Comparison of ENCODE assay signal across 15 cellular contexts in genomic region chr12:106032141-106032925, GRCh38.
A peak's percentile ranks its signal among the peaks of the same experiment; 100 is the strongest.
DNase-seq lines count a peak whose midpoint lies in the region; ATAC-seq, FAIRE-seq and TF ChIP-seq lines count a peak whose summit lies in the region.
"Had no signal": no experiment of that assay in that cellular context is flagged by ENCODE, and none has a peak within 500 bp of the region (broad histone marks: within the 10 kb centered on the region; RNA-seq: fewer than 3 reads in every experiment).

No MANE protein-coding gene starts in this region.

- POLR2A ChIA-PET in Caco-2 (lab: Charles Lee) (no interaction called here), H1 (lab: Charles Lee; ENCODE audit: partially characterized antibody) (interaction anchor here (1.1 kb wide), 1 partner anchor 14 kb away, joined by 3 read pairs; no protein-coding TSS in a partner anchor)

- no peak overlapping the region for H2BK12ac ChIP-seq in H1 (ENCODE audit: low read depth, low read length)

- H3K4me1 ChIP-seq in Caco-2 (peaks cover 28% of the 10 kb centered on the region), H1 (replicated peaks in 1 of 4; ENCODE audit: control insufficient read depth in 3 of 4, insufficient read depth in 4 of 4, low read length in 3 of 4) (peaks cover 0 to 8% (median 3%) of the 10 kb centered on the region in 4 experiments; a peak in 4 of 7 replicates), mesodermal cell (ENCODE audit: control insufficient read depth, insufficient read depth, low read length, poor library complexity, severe bottlenecking) (peaks cover 43% of the 10 kb centered on the region)

- WGBS in H1 (ENCODE audit: extremely low coverage in 1 of 2, insufficient coverage in 1 of 2, insufficient read length in 1 of 2, insufficient replicate concordance in 2 of 2, low coverage in 1 of 2, low lambda C conversion rate in 2 of 2, missing lambda C conversion rate in 1 of 2), 2 experiments: 97% methylated on average over 2 of the region's 2 CpGs; no CpG with 5 or more reads in 1 of the 2 experiments
- 83 to 100% methylated on average over 1 to 2 of the region's 2 CpGs for WGBS in mesodermal cell (ENCODE audit: insufficient coverage in 2 of 2), 2 experiments

- H3K27me3 Mint-ChIP-seq in Caco-2 (ENCODE audit: insufficient read depth, unreplicated experiment) (no peaks in the 10 kb centered on the region), type B pancreatic cell (peaks cover 13% of the 10 kb centered on the region)

- H3K4me3 ChIP-seq in Caco-2 (ENCODE audit: low read depth, low read length) (no peak overlapping the region), H1 (ENCODE audit: extremely low read depth in 1 of 4, insufficient read depth in 2 of 4, low read depth in 3 of 4, low read length in 4 of 4) (no peak overlapping the region), mesodermal cell (ENCODE audit: extremely low read depth, insufficient read depth, low read length, poor library complexity, severe bottlenecking) (no peak overlapping the region)
- H3K4me3 ChIP-seq: heart right ventricle, stomach had no signal

- H3K27ac ChIP-seq in H1 (ENCODE audit: low read depth, low read length) (no peak overlapping the region), mesodermal cell (ENCODE audit: low read depth, low read length, severe bottlenecking) (peak overlapping the region; percentile 74)
- H3K27ac ChIP-seq: heart right ventricle, stomach had no signal

- DNase-seq in Caco-2: peak; percentile 23 to 49
- DNase-seq in M059J (ENCODE audit: low read depth): peak; percentile 49
- DNase-seq in H1 (ENCODE audit: low read depth in 1 of 2, low spot score in 2 of 2): no peak
- no peak for DNase-seq in NCI-H2107 (lab: John Stamatoyannopoulos, UW)
- DNase-seq in type B pancreatic cell (ENCODE audit: extremely low spot score, unreplicated experiment): no peak
- no peak for DNase-seq in cortex of kidney (lab: John Stamatoyannopoulos, UW)
- no peak for DNase-seq in sciatic nerve (ENCODE audit: low spot score)
- DNase-seq: activated CD4-positive, CD25-positive, alpha-beta regulatory T cell; CD4-positive, alpha-beta T cell; effector CD8-positive, alpha-beta T cell; heart right ventricle; Karpas-422; NCI-H2029 treated with DMSO at 0.1 percent for 48 hours; stomach had no signal

- no peak overlapping the region for H2BK5ac ChIP-seq in H1 (ENCODE audit: low read depth, low read length)

- H3K4ac ChIP-seq in H1 (replicated peaks; ENCODE audit: insufficient read length, low read depth, low read length): no peak overlapping the region

- H4K5ac ChIP-seq in H1 (ENCODE audit: insufficient read length, low read depth, low read length): no peak overlapping the region

- H3K27me3 ChIP-seq in Caco-2 (replicated peaks; ENCODE audit: control insufficient read depth, insufficient read depth, low read length): no peaks in the 10 kb centered on the region
- H3K27me3 ChIP-seq in H1 (replicated peaks in 1 of 4; ENCODE audit: control insufficient read depth in 3 of 4, extremely low read depth in 1 of 4, insufficient read depth in 3 of 4, low read length in 3 of 4): no peaks in the 10 kb centered on the region; a peak in 1 of 7 replicates
- H3K27me3 ChIP-seq: heart right ventricle, stomach had no signal

- no peak for ATAC-seq in sciatic nerve

- CTCF ChIA-PET in Caco-2 (lab: Charles Lee): interaction anchor here (1.6 kb wide), 2 partner anchors 104 to 117 kb away, joined by 4 to 8 read pairs; no protein-coding TSS in a partner anchor
- CTCF ChIA-PET in H1 (lab: Charles Lee; ENCODE audit: partially characterized antibody): interaction anchor here (0.6 to 2.1 kb wide), 7 partner anchors 14 to 116 kb away, joined by 3 to 9 read pairs (median 3); no protein-coding TSS in a partner anchor

- no peak overlapping the region for H3K9ac ChIP-seq in H1 (replicated peaks in 1 of 4; ENCODE audit: extremely low read depth in 1 of 4, low read depth in 3 of 4, low read length in 3 of 4)

- H4K91ac ChIP-seq in H1 (replicated peaks; ENCODE audit: insufficient read length, low read length): no peak overlapping the region

- H3K9me3 Mint-ChIP-seq in Caco-2 (ENCODE audit: unreplicated experiment) (no peaks in the 10 kb centered on the region), type B pancreatic cell (no peaks in the 10 kb centered on the region)
- H3K9me3 Mint-ChIP-seq: CD4-positive, alpha-beta T cell had no signal

- no peaks in the 10 kb centered on the region for H4K20me1 ChIP-seq in H1 (replicated peaks in 1 of 2; ENCODE audit: control insufficient read depth in 1 of 2, insufficient read depth in 2 of 2, low read length in 2 of 2)

- no peak overlapping the region for H2AK5ac ChIP-seq in H1 (ENCODE audit: low read depth, low read length)

- no peak overlapping the region for H2AFZ ChIP-seq in H1 (ENCODE audit: low read length)

- H3K18ac ChIP-seq in H1 (ENCODE audit: extremely low read depth, low read length): no peak overlapping the region

- no peaks in the 10 kb centered on the region for H3K36me3 Mint-ChIP-seq in Caco-2 (ENCODE audit: insufficient read depth, unreplicated experiment)
- H3K36me3 Mint-ChIP-seq in type B pancreatic cell: no peaks in the 10 kb centered on the region

- no peak overlapping the region for H3K4me2 ChIP-seq in H1 (ENCODE audit: insufficient read depth in 1 of 2, low read depth in 2 of 2, low read length in 2 of 2)

- no peak for TF ChIP-seq POLR2A in H1 (IDR thresholded peaks at IDR 0.05; ENCODE audit: control extremely low read depth in 1 of 2, low read depth in 2 of 2, low read length in 2 of 2)

- H3K4me1 Mint-ChIP-seq in Caco-2 (ENCODE audit: low read depth, unreplicated experiment) (peaks cover 25% of the 10 kb centered on the region), type B pancreatic cell (ENCODE audit: unreplicated experiment) (no peaks in the 10 kb centered on the region)

- H3K79me1 ChIP-seq in H1 (ENCODE audit: low read depth, low read length): no peaks in the 10 kb centered on the region

- BruUV-seq in Caco-2 (replicated peaks; lab: Mats Ljungman, UMichigan): no TSS peak

- no peak overlapping the region for H3K23ac ChIP-seq in H1 (ENCODE audit: insufficient read length)

- H2BK120ac ChIP-seq in H1 (replicated peaks; ENCODE audit: low read depth, low read length): no peak overlapping the region

- H4K8ac ChIP-seq in H1 (ENCODE audit: extremely low read depth, insufficient read depth, low read length): no peak overlapping the region

- intact Hi-C loops in Caco-2 (cut with micrococcal nuclease; ENCODE audit: unreplicated experiment): loop anchor here (1.0 kb wide), 1 partner anchor 104 kb away; no protein-coding TSS in a partner anchor
- intact Hi-C loops in sciatic nerve (cut with DNase I): no loop called here

- TF ChIP-seq RAD21 in H1 (IDR thresholded peaks at IDR 0.05 in 1 of 2, conservative IDR thresholded peaks at IDR 0.05 in 1 of 2; ENCODE audit: low read depth in 2 of 2, low read length in 2 of 2): peak; percentile 29 to 58; a peak in 2 of 4 replicates

- FAIRE-seq in H1 (lab: Jason Lieb, UNC): no peak

- H3K9me3 ChIP-seq in Caco-2: no peaks in the 10 kb centered on the region
- H3K9me3 ChIP-seq in H1 (ENCODE audit: insufficient read depth in 2 of 2, low read depth in 1 of 2, low read length in 1 of 2): no peaks in the 10 kb centered on the region
- H3K9me3 ChIP-seq in mesodermal cell (ENCODE audit: control insufficient read depth, low read length): peaks cover 5% of the 10 kb centered on the region
- H3K9me3 ChIP-seq: heart right ventricle, stomach had no signal

- H3K4me3 Mint-ChIP-seq in Caco-2 (ENCODE audit: unreplicated experiment): no peak overlapping the region
- H3K4me3 Mint-ChIP-seq in type B pancreatic cell: no peak overlapping the region
- H3K4me3 Mint-ChIP-seq: CD4-positive, alpha-beta T cell had no signal

- H3K36me3 ChIP-seq in Caco-2 (ENCODE audit: control insufficient read depth, insufficient read depth, low read length) (no peaks in the 10 kb centered on the region), H1 (ENCODE audit: control insufficient read depth in 2 of 4, insufficient read depth in 4 of 4, low read length in 3 of 4) (no peaks in the 10 kb centered on the region), mesodermal cell (ENCODE audit: control insufficient read depth, insufficient read depth, low read length) (no peaks in the 10 kb centered on the region)
- H3K36me3 ChIP-seq: heart right ventricle, stomach had no signal

- no peak for TF ChIP-seq EP300 in H1 (IDR thresholded peaks at IDR 0.05; ENCODE audit: borderline replicate concordance in 1 of 2, low read depth in 2 of 2, low read length in 2 of 2)

- no peak overlapping the region for H3K14ac ChIP-seq in H1 (ENCODE audit: insufficient read length)

- no peak overlapping the region for H2BK15ac ChIP-seq in H1 (ENCODE audit: low read length)

- H3K27ac Mint-ChIP-seq in Caco-2 (ENCODE audit: unreplicated experiment) (no peak overlapping the region), type B pancreatic cell (no peak overlapping the region)
- H3K27ac Mint-ChIP-seq: CD4-positive, alpha-beta T cell had no signal

- no peak overlapping the region for H3K56ac ChIP-seq in H1 (replicated peaks; ENCODE audit: insufficient read length, low read depth, low read length)

- H3K23me2 ChIP-seq in H1 (ENCODE audit: low read depth, low read length): no peaks in the 10 kb centered on the region; the same call in none of the 2 replicates

- H2BK20ac ChIP-seq in H1 (ENCODE audit: low read length): no peak overlapping the region; the same call in 1 of the 2 replicates

- TF ChIP-seq CTCF in Caco-2 (IDR thresholded peaks at IDR 0.05; ENCODE audit: insufficient read depth in 1 of 2, low read depth in 1 of 2, low read length in 1 of 2, severe bottlenecking in 1 of 2, unreplicated experiment in 1 of 2) (peak in 1 of 2 experiments; percentile 50), H1 (IDR thresholded peaks at IDR 0.05; ENCODE audit: control extremely low read depth in 1 of 3, insufficient read depth in 1 of 3, low read depth in 1 of 3, low read length in 3 of 3) (peak; percentile 16 to 20 (median 16); a peak in 3 of 4 replicates), type B pancreatic cell (conservative IDR thresholded peaks at IDR 0.05) (no peak)

- H3K79me2 ChIP-seq in H1 (ENCODE audit: control insufficient read depth in 1 of 2, insufficient read depth in 2 of 2, low read length in 2 of 2): no peaks in the 10 kb centered on the region

TF ChIP-seq in H1, 55 proteins besides CTCF, POLR2A, EP300 and RAD21:
- TF ChIP-seq KDM1A (IDR thresholded peaks at IDR 0.05; ENCODE audit: borderline replicate concordance, low read length) (0 out of 2 replicates have a peak, but pooled peaks have one; percentile 27), RXRA (IDR thresholded peaks at IDR 0.05; ENCODE audit: insufficient read depth, low read depth, low read length) (no peak), SIRT6 (IDR thresholded peaks at IDR 0.05; ENCODE audit: low read length) (no peak), POLR2AphosphoS5 (IDR thresholded peaks at IDR 0.05; ENCODE audit: low read depth, low read length) (no peak), POU5F1 (IDR thresholded peaks at IDR 0.05; ENCODE audit: low read depth, low read length) (no peak), E2F6 (IDR thresholded peaks at IDR 0.05) (no peak)

Comparison
In these comparisons a context has a peak if more than half of its experiments do, and no peak if none do; other contexts are left out.
1. DNase-seq: peak in Caco-2 (2 of 2) and M059J (single experiment); none in H1 (0 of 2), NCI-H2107 (single experiment), type B pancreatic cell (single experiment), cortex of kidney (single experiment) and sciatic nerve (single experiment).